Comparison of ENCODE assay signal across 20 cellular contexts in genomic region chr2:137192366-137193315, GRCh38.
DNase-seq lines count a peak whose midpoint lies in the region; ATAC-seq and TF ChIP-seq lines count a peak whose summit lies in the region.
"Had no signal": no experiment of that assay in that cellular context is flagged by ENCODE, and none has a peak within 500 bp of the region (broad histone marks: within the 10 kb centered on the region; RNA-seq: fewer than 3 reads in every experiment).

No MANE protein-coding gene starts in this region.

- no peaks in the 10 kb centered on the region for H3K79me2 ChIP-seq in mammary epithelial cell (ENCODE audit: insufficient read depth, low read length)

- dilution Hi-C loops in mammary epithelial cell (cut with HindIII; ENCODE audit: low sequenced_read_pairs): no loop called here

- peak overlapping the region; percentile 62 for H3K27ac Mint-ChIP-seq in MCF 10A (ENCODE audit: low read depth, unreplicated experiment)
- H3K27ac Mint-ChIP-seq: CD14-positive monocyte; stimulated activated naive B cell treated with anti-CD40 and anti-IgM and Interleukin-4, amounts not matched to agents 10 μg/mL and 1 μg/mL and 100 μg/mL, for 72 hours had no signal

- no peaks in the 10 kb centered on the region for H4K20me1 ChIP-seq in mammary epithelial cell (ENCODE audit: insufficient read depth, low read length)

- no peaks in the 10 kb centered on the region for H3K9me3 ChIP-seq in mammary epithelial cell (replicated peaks; ENCODE audit: insufficient read depth, low read length)
- H3K9me3 ChIP-seq: right atrium auricular region had no signal

- H3K9ac ChIP-seq in mammary epithelial cell (ENCODE audit: insufficient read depth, low read length): no peak overlapping the region

- H3K36me3 Mint-ChIP-seq in MCF 10A (ENCODE audit: insufficient read depth, unreplicated experiment): no peaks in the 10 kb centered on the region
- H3K36me3 Mint-ChIP-seq: CD14-positive monocyte; stimulated activated naive B cell treated with anti-CD40 and anti-IgM and Interleukin-4, amounts not matched to agents 10 μg/mL and 1 μg/mL and 100 μg/mL, for 72 hours had no signal

- ATAC-seq in GM18520 (IDR thresholded peaks at IDR 0.05; ENCODE audit: unreplicated experiment): no peak
- ATAC-seq in HG03280 (IDR thresholded peaks at IDR 0.05; ENCODE audit: unreplicated experiment): no peak
- ATAC-seq: foreskin keratinocyte; stimulated activated naive B cell treated with anti-CD40 and anti-IgM and Interleukin-4, amounts not matched to agents 10 μg/mL and 1 μg/mL and 100 μg/mL, for 72 hours had no signal

- DNase-seq in MCF 10A (ENCODE audit: unreplicated experiment) (peak; percentile 85), mammary epithelial cell (no peak), amniotic epithelial cell (ENCODE audit: low read depth) (peak; percentile 32), glomerular visceral epithelial cell (ENCODE audit: extremely low spot score) (peak; percentile 82), NCI-H146 treated with DMSO at 0.1 percent for 48 hours (lab: John Stamatoyannopoulos, UW; ENCODE audit: unreplicated experiment) (no peak), T-helper 9 cell (no peak)
- DNase-seq: activated effector memory CD4-positive, alpha-beta T cell treated with Interleukin-2 at 50 U/mL for 16 hours; amniotic stem cell; foreskin keratinocyte; H7; IMR-90; MV-4-11; NCI-H2081; NCI-H526; occipital lobe; stimulated activated naive B cell treated with anti-CD40 and anti-IgM and Interleukin-4, amounts not matched to agents 10 μg/mL and 1 μg/mL and 100 μg/mL, for 72 hours had no signal

- no peak overlapping the region for H3K4me2 ChIP-seq in mammary epithelial cell (ENCODE audit: insufficient read depth, low read depth, low read length)

- WGBS in mammary epithelial cell (ENCODE audit: low coverage, missing lambda C conversion rate): 77% methylated on average over 6 of the region's 6 CpGs

- POLR2A ChIA-PET in MCF 10A (lab: Yijun Ruan, JAX): interaction anchor here (1.0 to 2.3 kb wide), 3 partner anchors 13 to 24 kb away, joined by 3 to 7 read pairs (median 5); no protein-coding TSS in a partner anchor

- H3K36me3 ChIP-seq in mammary epithelial cell (ENCODE audit: insufficient read depth, low read length): no peaks in the 10 kb centered on the region
- H3K36me3 ChIP-seq: right atrium auricular region had no signal

- no peaks in the 10 kb centered on the region for H3K27me3 ChIP-seq in mammary epithelial cell (ENCODE audit: insufficient read depth, low read length)
- H3K27me3 ChIP-seq: foreskin keratinocyte, right atrium auricular region had no signal

- in situ Hi-C loops in mammary epithelial cell (cut with MboI; ENCODE audit: low sequenced_read_pairs in 2 of 2): no loop called here

- H3K27me3 Mint-ChIP-seq in MCF 10A (ENCODE audit: insufficient read depth, unreplicated experiment): no peaks in the 10 kb centered on the region
- H3K27me3 Mint-ChIP-seq: stimulated activated naive B cell treated with anti-CD40 and anti-IgM and Interleukin-4, amounts not matched to agents 10 μg/mL and 1 μg/mL and 100 μg/mL, for 72 hours had no signal

- peak overlapping the region; percentile 15 for H3K4me3 Mint-ChIP-seq in MCF 10A (ENCODE audit: unreplicated experiment)
- H3K4me3 Mint-ChIP-seq: CD14-positive monocyte; stimulated activated naive B cell treated with anti-CD40 and anti-IgM and Interleukin-4, amounts not matched to agents 10 μg/mL and 1 μg/mL and 100 μg/mL, for 72 hours had no signal

- no peak overlapping the region for H2AFZ ChIP-seq in mammary epithelial cell (ENCODE audit: low read depth, low read length)

- CTCF ChIA-PET in MCF 10A (lab: Yijun Ruan, JAX) (interaction anchor here (0.7 to 1.1 kb wide), 2 partner anchors 20 to 27 kb away, joined by 3 read pairs; no protein-coding TSS in a partner anchor), mammary epithelial cell (lab: Charles Lee; ENCODE audit: low non-redundant PET) (no interaction called here)

- no peaks in the 10 kb centered on the region for H3K4me1 ChIP-seq in mammary epithelial cell (ENCODE audit: insufficient read depth, low read length)
- H3K4me1 ChIP-seq: foreskin keratinocyte, right atrium auricular region had no signal

- peaks cover 22% of the 10 kb centered on the region for H3K4me1 Mint-ChIP-seq in MCF 10A (ENCODE audit: insufficient read depth, unreplicated experiment)
- H3K4me1 Mint-ChIP-seq: CD14-positive monocyte; stimulated activated naive B cell treated with anti-CD40 and anti-IgM and Interleukin-4, amounts not matched to agents 10 μg/mL and 1 μg/mL and 100 μg/mL, for 72 hours had no signal

- no peak overlapping the region for H3K4me3 ChIP-seq in mammary epithelial cell (replicated peaks in 1 of 3; ENCODE audit: insufficient read depth in 1 of 3, low read depth in 2 of 3, low read length in 3 of 3)
- H3K4me3 ChIP-seq: right atrium auricular region had no signal

- H3K9me3 Mint-ChIP-seq in MCF 10A (ENCODE audit: unreplicated experiment): peaks cover 10% of the 10 kb centered on the region
- H3K9me3 Mint-ChIP-seq: stimulated activated naive B cell treated with anti-CD40 and anti-IgM and Interleukin-4, amounts not matched to agents 10 μg/mL and 1 μg/mL and 100 μg/mL, for 72 hours had no signal

- TF ChIP-seq CTCF in MCF 10A (IDR thresholded peaks at IDR 0.05; ENCODE audit: unreplicated experiment) (no peak), mammary epithelial cell (conservative IDR thresholded peaks at IDR 0.05 in 1 of 2, IDR thresholded peaks at IDR 0.05 in 1 of 2; ENCODE audit: extremely low read depth in 1 of 2, insufficient read depth in 1 of 2, low read depth in 1 of 2, low read length in 2 of 2) (no peak)

- BruUV-seq in MCF 10A (replicated peaks; lab: Mats Ljungman, UMichigan): no TSS peak
- BruUV-seq in mammary epithelial cell (replicated peaks; lab: Mats Ljungman, UMichigan): no TSS peak

- no peak overlapping the region for H3K27ac ChIP-seq in mammary epithelial cell (ENCODE audit: insufficient read depth, low read depth, low read length)
- H3K27ac ChIP-seq: foreskin keratinocyte, right atrium auricular region had no signal

- intact Hi-C loops in MCF 10A (cut with micrococcal nuclease) (loop anchor here (1.0 kb wide), 1 partner anchor 13 kb away; no protein-coding TSS in a partner anchor), mammary epithelial cell (cut with micrococcal nuclease) (no loop called here)

Comparison
In these comparisons a context has a peak if more than half of its experiments do, and no peak if none do; other contexts are left out.
1. DNase-seq: peak in MCF 10A (single experiment), amniotic epithelial cell (single experiment) and glomerular visceral epithelial cell (single experiment); none in mammary epithelial cell (single experiment), NCI-H146 treated with DMSO at 0.1 percent for 48 hours (single experiment) and T-helper 9 cell (single experiment).